In genomic region chr3:112360574-112360973, GRCh38 we compare ENCODE assay signal across 23 cellular contexts. TPM values are rescaled to one million over a fixed set of nuclear protein-coding genes. Genes with fewer than 3 reads are reported as not detected.
DNase-seq lines count a peak whose midpoint lies in the region; ATAC-seq and TF ChIP-seq lines count a peak whose summit lies in the region.
"Had no signal": no experiment of that assay in that cellular context is flagged by ENCODE, and none has a peak within 500 bp of the region (broad histone marks: within the 10 kb centered on the region; RNA-seq: fewer than 3 reads in every experiment).

No MANE protein-coding gene starts in this region.

- TF ChIP-seq EP300 in gastroesophageal sphincter (IDR thresholded peaks at IDR 0.05) = no peak

- H3K27me3 ChIP-seq in mammary epithelial cell (ENCODE audit: insufficient read depth, low read length) (no peaks in the 10 kb centered on the region), gastroesophageal sphincter (no peaks in the 10 kb centered on the region), osteoblast (ENCODE audit: insufficient read depth, low read length) (no peaks in the 10 kb centered on the region)
- H3K27me3 ChIP-seq: BLaER1 treated with 17β-estradiol and CSF1 and Interleukin-3, amounts not matched to agents 10 nM and 100 nM had no signal

- peak overlapping the region; percentile 62 for H3K27ac Mint-ChIP-seq in MCF 10A (ENCODE audit: low read depth, unreplicated experiment)
- H3K27ac Mint-ChIP-seq: activated CD8-positive, alpha-beta memory T cell treated with anti-CD3 and anti-CD28 coated beads, Interleukin-2, amount 10 ng/mL, durations not matched to agents 7 days and 5 days had no signal

- H3K4me1 ChIP-seq in mammary epithelial cell (ENCODE audit: insufficient read depth, low read length) (peaks cover 16% of the 10 kb centered on the region), gastroesophageal sphincter (peaks cover 0 to 23% (median 0%) of the 10 kb centered on the region in 3 donors), osteoblast (ENCODE audit: insufficient read depth, low read length) (no peaks in the 10 kb centered on the region)

- 51% methylated on average over 2 of the region's 2 CpGs for WGBS in mammary epithelial cell (ENCODE audit: low coverage, missing lambda C conversion rate)
- WGBS in gastroesophageal sphincter (ENCODE audit: low coverage in 1 of 2), 2 donors = 8 to 12% methylated on average over 2 of the region's 2 CpGs

- no peaks in the 10 kb centered on the region for H3K9me3 Mint-ChIP-seq in MCF 10A (ENCODE audit: unreplicated experiment)

- H4K20me1 ChIP-seq in mammary epithelial cell (ENCODE audit: insufficient read depth, low read length) (no peaks in the 10 kb centered on the region), osteoblast (ENCODE audit: insufficient read depth, low read length) (no peaks in the 10 kb centered on the region)
- H4K20me1 ChIP-seq: BLaER1 treated with 17β-estradiol and CSF1 and Interleukin-3, amounts not matched to agents 10 nM and 100 nM had no signal

- H3K4me1 Mint-ChIP-seq in MCF 10A (ENCODE audit: insufficient read depth, unreplicated experiment) = peaks cover 32% of the 10 kb centered on the region

- no peak overlapping the region for H3K9ac ChIP-seq in mammary epithelial cell (ENCODE audit: insufficient read depth, low read length)
- H3K9ac ChIP-seq: BLaER1 treated with 17β-estradiol and CSF1 and Interleukin-3, amounts not matched to agents 10 nM and 100 nM had no signal

- H3K27ac ChIP-seq in mammary epithelial cell (ENCODE audit: insufficient read depth, low read depth, low read length) (no peak overlapping the region), gastroesophageal sphincter (peak overlapping the region in 2 of 4 donors; percentile 14 to 43), osteoblast (ENCODE audit: low read depth, low read length) (no peak overlapping the region)
- H3K27ac ChIP-seq: 22Rv1; BLaER1 treated with 17β-estradiol and CSF1 and Interleukin-3, amounts not matched to agents 10 nM and 100 nM; PC-9; SK-N-MC had no signal

- H3K36me3 ChIP-seq in mammary epithelial cell (ENCODE audit: insufficient read depth, low read length) (no peaks in the 10 kb centered on the region), gastroesophageal sphincter (peaks cover 0 to 9% of the 10 kb centered on the region in 2 donors), osteoblast (ENCODE audit: insufficient read depth, low read length) (no peaks in the 10 kb centered on the region)
- H3K36me3 ChIP-seq: BLaER1 treated with 17β-estradiol and CSF1 and Interleukin-3, amounts not matched to agents 10 nM and 100 nM had no signal

- no peak for TF ChIP-seq CTCF in MCF 10A (IDR thresholded peaks at IDR 0.05; ENCODE audit: unreplicated experiment)
- TF ChIP-seq CTCF in mammary epithelial cell (conservative IDR thresholded peaks at IDR 0.05 in 1 of 2, IDR thresholded peaks at IDR 0.05 in 1 of 2; ENCODE audit: extremely low read depth in 1 of 2, insufficient read depth in 1 of 2, low read depth in 1 of 2, low read length in 2 of 2) = no peak
- TF ChIP-seq CTCF in gastroesophageal sphincter (IDR thresholded peaks at IDR 0.05) = no peak
- no peak for TF ChIP-seq CTCF in osteoblast (IDR thresholded peaks at IDR 0.05; ENCODE audit: extremely low read depth, low read depth, low read length)
- TF ChIP-seq CTCF in GM13977 (IDR thresholded peaks at IDR 0.05; ENCODE audit: extremely low read depth, insufficient read depth, missing control alignments) = no peak

- DNase-seq in MCF 10A (ENCODE audit: unreplicated experiment) (peak; percentile 9), mammary epithelial cell (no peak), osteoblast (ENCODE audit: insufficient read length, low spot score, missing footprints) (peak; percentile 5), NCI-H69 (lab: John Stamatoyannopoulos, UW) (no peak), T-helper 9 cell (no peak), middle frontal gyrus (ENCODE audit: extremely low spot score, low spot score) (no peak), GM13977 (ENCODE audit: low spot score) (no peak)
- DNase-seq: activated CD4-positive, alpha-beta T cell treated with anti-CD3 and anti-CD28 coated beads for 1 hour; activated CD8-positive, alpha-beta memory T cell treated with anti-CD3 and anti-CD28 coated beads, Interleukin-2, amount 10 ng/mL, durations not matched to agents 7 days and 5 days; effector memory CD4-positive, alpha-beta T cell; hypothalamus; Karpas-422; mucosa of descending colon; NCI-H1417; NCI-H82; PC-9; stimulated activated CD4-positive, alpha-beta T cell treated with anti-CD3 and anti-CD28 coated beads, Interleukin-2, amount 100 ng/mL, for 48 hours had no signal

- H3K9me3 ChIP-seq in mammary epithelial cell (replicated peaks; ENCODE audit: insufficient read depth, low read length) = no peaks in the 10 kb centered on the region
- no peaks in the 10 kb centered on the region for H3K9me3 ChIP-seq in gastroesophageal sphincter
- H3K9me3 ChIP-seq in osteoblast (ENCODE audit: low read depth, low read length) = no peaks in the 10 kb centered on the region
- H3K9me3 ChIP-seq: BLaER1 treated with 17β-estradiol and CSF1 and Interleukin-3, amounts not matched to agents 10 nM and 100 nM; mucosa of descending colon had no signal

- intact Hi-C loops in MCF 10A (cut with micrococcal nuclease) = no loop called here
- intact Hi-C loops in mammary epithelial cell (cut with micrococcal nuclease) = no loop called here

- H3K27me3 Mint-ChIP-seq in MCF 10A (ENCODE audit: insufficient read depth, unreplicated experiment) = no peaks in the 10 kb centered on the region
- H3K27me3 Mint-ChIP-seq: activated CD8-positive, alpha-beta memory T cell treated with anti-CD3 and anti-CD28 coated beads, Interleukin-2, amount 10 ng/mL, durations not matched to agents 7 days and 5 days had no signal

- in situ Hi-C loops in mammary epithelial cell (cut with MboI; ENCODE audit: low sequenced_read_pairs in 2 of 2) = no loop called here
- in situ Hi-C loops in GM13977 (cut with MboI; ENCODE audit: low pct_unique_long_range_greater_than_20kb, low sequenced_read_pairs, unreplicated experiment) = no loop called here

- H3K4me3 ChIP-seq in mammary epithelial cell (replicated peaks in 1 of 3; ENCODE audit: insufficient read depth in 1 of 3, low read depth in 2 of 3, low read length in 3 of 3) = no peak overlapping the region
- H3K4me3 ChIP-seq in gastroesophageal sphincter = no peak overlapping the region
- H3K4me3 ChIP-seq in osteoblast (ENCODE audit: insufficient read depth, low read length) = no peak overlapping the region
- H3K4me3 ChIP-seq: BLaER1 treated with 17β-estradiol and CSF1 and Interleukin-3, amounts not matched to agents 10 nM and 100 nM; mucosa of descending colon; PC-9; SK-N-MC had no signal

- BruUV-seq in MCF 10A (replicated peaks; lab: Mats Ljungman, UMichigan) (no TSS peak), mammary epithelial cell (replicated peaks; lab: Mats Ljungman, UMichigan) (no TSS peak)

- H3K36me3 Mint-ChIP-seq in MCF 10A (ENCODE audit: insufficient read depth, unreplicated experiment) = no peaks in the 10 kb centered on the region

- H2AFZ ChIP-seq in mammary epithelial cell (ENCODE audit: low read depth, low read length) (no peak overlapping the region), osteoblast (ENCODE audit: low read length) (no peak overlapping the region)
- H2AFZ ChIP-seq: PC-9 had no signal

- TF ChIP-seq POLR2A in gastroesophageal sphincter (IDR thresholded peaks at IDR 0.05) = no peak

- no peak overlapping the region for H3K4me2 ChIP-seq in mammary epithelial cell (ENCODE audit: insufficient read depth, low read depth, low read length)
- no peak overlapping the region for H3K4me2 ChIP-seq in osteoblast (ENCODE audit: insufficient read depth, low read length)
- H3K4me2 ChIP-seq: BLaER1 treated with 17β-estradiol and CSF1 and Interleukin-3, amounts not matched to agents 10 nM and 100 nM; PC-9 had no signal

- ATAC-seq in gastroesophageal sphincter = peak; percentile 57
- ATAC-seq: activated CD8-positive, alpha-beta memory T cell treated with anti-CD3 and anti-CD28 coated beads, Interleukin-2, amount 10 ng/mL, durations not matched to agents 7 days and 5 days; HCT116; mucosa of descending colon had no signal

- H3K79me2 ChIP-seq in mammary epithelial cell (ENCODE audit: insufficient read depth, low read length) (no peaks in the 10 kb centered on the region), osteoblast (ENCODE audit: insufficient read depth, low read length) (no peaks in the 10 kb centered on the region)

- no peak overlapping the region for H3K4me3 Mint-ChIP-seq in MCF 10A (ENCODE audit: unreplicated experiment)
- H3K4me3 Mint-ChIP-seq: activated CD8-positive, alpha-beta memory T cell treated with anti-CD3 and anti-CD28 coated beads, Interleukin-2, amount 10 ng/mL, durations not matched to agents 7 days and 5 days had no signal

- POLR2A ChIA-PET in MCF 10A (lab: Yijun Ruan, JAX) = interaction anchor here (0.9 kb wide), 1 partner anchor 9 kb away, joined by 3 read pairs; no protein-coding TSS in a partner anchor

- dilution Hi-C loops in mammary epithelial cell (cut with HindIII; ENCODE audit: low sequenced_read_pairs) = no loop called here

- CTCF ChIA-PET in MCF 10A (lab: Yijun Ruan, JAX) = interaction anchor here (0.6 to 1.9 kb wide), 3 partner anchors 9 to 296 kb away, joined by 3 to 8 read pairs (median 5); no protein-coding TSS in a partner anchor
- CTCF ChIA-PET in mammary epithelial cell (lab: Charles Lee; ENCODE audit: low non-redundant PET) = no interaction called here

RNA-seq across cellular contexts. Expression of gene CD200, which starts 27.6 kb away (rescaled TPM):
- 0.44 TPM in 1 of 2 replicates, not detected in the other for total RNA-seq in MCF 10A (2022)
- 10 to 100 TPM; 13.0 to 23.7 TPM for total RNA-seq in mammary epithelial cell
- 4.2 TPM for polyA plus RNA-seq in mammary epithelial cell
- not detected for polyA minus RNA-seq in mammary epithelial cell
- 10 to 100 TPM in 1 of 4 donors, 1 to 10 TPM in 3; 2.5 to 15.6 (median 4.8) TPM for total RNA-seq in gastroesophageal sphincter
- 1.5 and 3.3 TPM in 2 replicates for total RNA-seq in osteoblast
- total RNA-seq: G401 had no signal

Comparison
In these comparisons a context has a peak if more than half of its experiments do, and no peak if none do; other contexts are left out.
1. DNase-seq: peak in MCF 10A (single experiment) and osteoblast (single experiment); none in mammary epithelial cell (single experiment), NCI-H69 (single experiment), T-helper 9 cell (single experiment), middle frontal gyrus (single experiment) and GM13977 (single experiment).